In the genomic region with DNA sequence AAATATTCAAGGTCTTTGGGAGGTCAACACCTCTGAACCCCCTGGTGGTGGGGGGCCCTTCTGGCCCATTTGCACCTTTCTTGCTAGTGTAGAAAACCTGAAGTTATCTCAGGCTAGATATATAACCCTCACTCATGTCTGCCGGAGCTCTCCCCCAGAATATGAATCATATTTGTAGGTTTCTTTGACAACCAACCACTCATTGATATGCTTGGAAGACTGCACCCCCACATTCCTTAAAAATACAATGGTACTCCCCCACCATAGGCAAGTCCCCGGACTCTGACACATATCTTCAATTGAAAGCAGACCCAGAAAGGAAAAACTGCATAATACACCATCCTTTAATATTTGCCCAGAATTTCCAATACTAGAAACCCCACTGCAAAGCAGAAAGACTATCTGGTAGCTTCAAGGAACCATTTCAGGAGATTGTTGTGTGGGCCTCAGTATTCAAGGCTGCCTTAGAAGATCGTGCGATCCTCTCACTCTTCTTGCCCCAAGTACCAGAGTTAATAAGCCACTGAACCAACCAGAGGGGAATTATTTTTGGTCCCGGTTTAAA, we compare ENCODE assay signal across 8 cellular contexts. TPM values are rescaled to one million over a fixed set of nuclear protein-coding genes. Genes with fewer than 3 reads are reported as not detected.
A peak's percentile ranks its signal among the peaks of the same experiment; 100 is the strongest.
DNase-seq lines count a peak whose midpoint lies in the region; ATAC-seq and TF ChIP-seq lines count a peak whose summit lies in the region.

No MANE protein-coding gene starts in this region.

- peak overlapping the region; percentile 99 for H3K4me3 Mint-ChIP-seq in endothelial cell (ENCODE audit: unreplicated experiment)

- peak overlapping the region; percentile 99 for H3K27ac ChIP-seq in SJSA1
- H3K27ac ChIP-seq in neutrophil = peak overlapping the region; percentile 99

- H3K4me1 ChIP-seq in SJSA1 (replicated peaks) (peaks cover 17% of the 10 kb centered on the region), neutrophil (ENCODE audit: control insufficient read depth in 1 of 2, insufficient read depth in 1 of 2, low read depth in 1 of 2, low read length in 1 of 2) (peaks cover 40 to 46% of the 10 kb centered on the region in 2 experiments)

- peaks cover 37% of the 10 kb centered on the region for H3K36me3 ChIP-seq in SJSA1
- peaks cover 15% of the 10 kb centered on the region for H3K36me3 ChIP-seq in neutrophil

- TF ChIP-seq CTCF in endothelial cell (IDR thresholded peaks at IDR 0.05; ENCODE audit: unreplicated experiment) = no peak
- TF ChIP-seq CTCF in neutrophil (IDR thresholded peaks at IDR 0.05) = no peak

- ATAC-seq in GM18502 (IDR thresholded peaks at IDR 0.05; ENCODE audit: poor library complexity, unreplicated experiment) (peak; percentile 17), HG02642 (IDR thresholded peaks at IDR 0.05; ENCODE audit: poor library complexity, unreplicated experiment) (peak; percentile 2)

- H3K27ac Mint-ChIP-seq in endothelial cell (ENCODE audit: unreplicated experiment) = peak overlapping the region; percentile 100

- peak overlapping the region; percentile 86 for H3K4me3 ChIP-seq in SJSA1
- peak overlapping the region; percentile 96 to 97 for H3K4me3 ChIP-seq in neutrophil (ENCODE audit: low read depth in 1 of 2, low read length in 1 of 2)

- H3K36me3 Mint-ChIP-seq in endothelial cell (ENCODE audit: low read depth, unreplicated experiment) = peaks cover 6% of the 10 kb centered on the region

- no peaks in the 10 kb centered on the region for H3K9me3 Mint-ChIP-seq in endothelial cell (ENCODE audit: unreplicated experiment)

- no peaks in the 10 kb centered on the region for H3K27me3 ChIP-seq in SJSA1 (replicated peaks)
- H3K27me3 ChIP-seq in neutrophil = peaks cover 10% of the 10 kb centered on the region

- no peaks in the 10 kb centered on the region for H3K9me3 ChIP-seq in SJSA1 (replicated peaks)
- no peaks in the 10 kb centered on the region for H3K9me3 ChIP-seq in neutrophil

- DNase-seq in SJSA1 (ENCODE audit: low read depth in 1 of 2, low spot score in 2 of 2) (no peak), endothelial cell (ENCODE audit: low spot score) (no peak), islet precursor cell (no peak), HuH-7.5 (ENCODE audit: low spot score) (no peak), NCI-H128 (lab: John Stamatoyannopoulos, UW; ENCODE audit: unreplicated experiment) (no peak)

- H3K4me1 Mint-ChIP-seq in endothelial cell (ENCODE audit: unreplicated experiment) = peaks cover 27% of the 10 kb centered on the region

- peaks cover 16% of the 10 kb centered on the region for H3K27me3 Mint-ChIP-seq in endothelial cell (ENCODE audit: unreplicated experiment)

RNA-seq across cellular contexts. Expression of a gene that starts 1.0 kb away (rescaled TPM):
- 54.4 and 55.8 TPM in 2 replicates for total RNA-seq in SJSA1 (2014; rRNA removed; shearing (Covaris generic))
- total RNA-seq in endothelial cell (ENCODE audit: unreplicated experiment) = 63.0 TPM

RNA-seq across cellular contexts. Expression of a gene that starts 3.4 kb away (rescaled TPM):
- total RNA-seq in SJSA1 (2014; rRNA removed; shearing (Covaris generic)) = 0.13 and 0.34 TPM in 2 replicates
- total RNA-seq in endothelial cell (ENCODE audit: unreplicated experiment) = 3.8 TPM

RNA-seq across cellular contexts. Expression of a gene that starts 41.3 kb away (rescaled TPM):
- 65.1 and 106 TPM in 2 replicates for total RNA-seq in SJSA1 (2014; rRNA removed; shearing (Covaris generic))
- 26.2 TPM for total RNA-seq in endothelial cell (ENCODE audit: unreplicated experiment)
